1 cellular context compared by ENCODE assay signal in the genomic region with DNA sequence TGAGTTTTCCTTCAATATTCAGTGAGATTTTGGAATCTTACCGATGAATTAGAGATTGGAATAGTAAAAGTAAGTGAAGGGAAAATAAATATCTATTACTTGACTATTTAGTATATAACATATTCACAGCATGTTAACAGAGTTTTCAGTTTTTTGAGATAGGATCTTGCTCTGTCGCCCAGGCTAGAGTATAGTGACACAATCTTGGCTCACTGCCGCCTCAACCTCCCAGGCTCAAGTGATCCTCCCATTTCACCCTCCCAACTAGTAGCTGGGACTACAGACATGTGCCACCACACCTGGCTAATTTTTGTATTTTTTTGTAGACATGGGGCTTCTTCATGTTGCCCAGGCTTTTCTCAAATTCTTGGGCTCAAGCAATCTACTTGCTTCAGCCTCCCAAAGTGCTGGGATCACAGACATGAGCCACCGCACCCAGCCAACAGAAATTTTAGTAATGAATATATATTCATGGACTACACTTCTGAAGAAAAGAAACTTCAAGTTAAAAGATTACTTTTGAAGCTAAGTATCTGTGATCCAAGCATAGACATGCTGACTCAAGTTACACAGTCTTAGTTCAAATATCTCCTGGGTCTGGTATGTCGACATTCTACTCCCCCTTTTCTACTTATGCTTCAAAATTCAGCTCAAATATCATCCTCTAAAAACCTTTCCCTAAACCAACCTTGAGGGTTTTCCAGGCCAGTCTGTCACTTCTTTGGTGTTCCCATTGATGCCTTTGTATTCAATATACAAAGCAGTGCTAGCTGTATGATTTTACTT.
TF ChIP-seq lines count a peak whose summit lies in the region.

No MANE protein-coding gene starts in this region.

TF ChIP-seq in IMR-90, 13 proteins besides CTCF, POLR2A, EP300 and RAD21:
- TF ChIP-seq BHLHE40 (IDR thresholded peaks at IDR 0.05; ENCODE audit: low read depth, low read length), result no peak
- no peak for TF ChIP-seq MXI1 (IDR thresholded peaks at IDR 0.05; ENCODE audit: borderline replicate concordance, low read depth, low read length)
- TF ChIP-seq SMC3 (IDR thresholded peaks at IDR 0.05; ENCODE audit: low read depth, low read length), result no peak
- no peak for TF ChIP-seq RCOR1 (IDR thresholded peaks at IDR 0.05; ENCODE audit: insufficient replicate concordance, low read length)
- TF ChIP-seq MAFK (IDR thresholded peaks at IDR 0.05; ENCODE audit: low read depth, low read length), result 0 out of 2 replicates have a peak, but pooled peaks have one; percentile 23
- TF ChIP-seq, protein P1, sequence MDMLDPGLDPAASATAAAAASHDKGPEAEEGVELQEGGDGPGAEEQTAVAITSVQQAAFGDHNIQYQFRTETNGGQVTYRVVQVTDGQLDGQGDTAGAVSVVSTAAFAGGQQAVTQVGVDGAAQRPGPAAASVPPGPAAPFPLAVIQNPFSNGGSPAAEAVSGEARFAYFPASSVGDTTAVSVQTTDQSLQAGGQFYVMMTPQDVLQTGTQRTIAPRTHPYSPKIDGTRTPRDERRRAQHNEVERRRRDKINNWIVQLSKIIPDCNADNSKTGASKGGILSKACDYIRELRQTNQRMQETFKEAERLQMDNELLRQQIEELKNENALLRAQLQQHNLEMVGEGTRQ (IDR thresholded peaks at IDR 0.05; ENCODE audit: low read depth, low read length), result no peak
- TF ChIP-seq NFE2L2 (IDR thresholded peaks at IDR 0.05; ENCODE audit: low read depth, low read length), result no peak
- TF ChIP-seq CEBPB (IDR thresholded peaks at IDR 0.05; ENCODE audit: low read depth, low read length), result peak; percentile 73
